ENCODE assay signal across 8 cellular contexts in genomic region chr11:82315093-82315492, GRCh38.
A peak's percentile ranks its signal among the peaks of the same experiment; 100 is the strongest.
DNase-seq lines count a peak whose midpoint lies in the region; ATAC-seq and TF ChIP-seq lines count a peak whose summit lies in the region.

No MANE protein-coding gene starts in this region.

- TF ChIP-seq CTCF in GM12872 (IDR thresholded peaks at IDR 0.05; ENCODE audit: insufficient read depth, low read depth, low read length), result peak; percentile 58
- no peak for TF ChIP-seq CTCF in coronary artery (IDR thresholded peaks at IDR 0.05)

- DNase-seq in SK-MEL-5 (ENCODE audit: low read depth, low spot score) (peak; percentile 61), left lobe of liver (ENCODE audit: low spot score) (no peak), coronary artery (ENCODE audit: low spot score) (no peak), T-helper 9 cell (no peak), G401 (ENCODE audit: low spot score) (no peak), AG20443 (ENCODE audit: low spot score) (no peak)

- H3K27ac ChIP-seq in coronary artery, result no peak overlapping the region

- in situ Hi-C loops in SK-MEL-5 (cut with HindIII; ENCODE audit: low pct_unique_long_range_greater_than_20kb, low sequenced_read_pairs) (no loop called here), G401 (cut with HindIII; ENCODE audit: low sequenced_read_pairs) (no loop called here)

- ATAC-seq in HG02852 (IDR thresholded peaks at IDR 0.05; ENCODE audit: unreplicated experiment), result peak; percentile 62
- ATAC-seq in left lobe of liver, result peak; percentile 83

- H3K4me3 ChIP-seq in coronary artery, result no peak overlapping the region
